ENCODE assay signal across 15 cellular contexts in the genomic region with DNA sequence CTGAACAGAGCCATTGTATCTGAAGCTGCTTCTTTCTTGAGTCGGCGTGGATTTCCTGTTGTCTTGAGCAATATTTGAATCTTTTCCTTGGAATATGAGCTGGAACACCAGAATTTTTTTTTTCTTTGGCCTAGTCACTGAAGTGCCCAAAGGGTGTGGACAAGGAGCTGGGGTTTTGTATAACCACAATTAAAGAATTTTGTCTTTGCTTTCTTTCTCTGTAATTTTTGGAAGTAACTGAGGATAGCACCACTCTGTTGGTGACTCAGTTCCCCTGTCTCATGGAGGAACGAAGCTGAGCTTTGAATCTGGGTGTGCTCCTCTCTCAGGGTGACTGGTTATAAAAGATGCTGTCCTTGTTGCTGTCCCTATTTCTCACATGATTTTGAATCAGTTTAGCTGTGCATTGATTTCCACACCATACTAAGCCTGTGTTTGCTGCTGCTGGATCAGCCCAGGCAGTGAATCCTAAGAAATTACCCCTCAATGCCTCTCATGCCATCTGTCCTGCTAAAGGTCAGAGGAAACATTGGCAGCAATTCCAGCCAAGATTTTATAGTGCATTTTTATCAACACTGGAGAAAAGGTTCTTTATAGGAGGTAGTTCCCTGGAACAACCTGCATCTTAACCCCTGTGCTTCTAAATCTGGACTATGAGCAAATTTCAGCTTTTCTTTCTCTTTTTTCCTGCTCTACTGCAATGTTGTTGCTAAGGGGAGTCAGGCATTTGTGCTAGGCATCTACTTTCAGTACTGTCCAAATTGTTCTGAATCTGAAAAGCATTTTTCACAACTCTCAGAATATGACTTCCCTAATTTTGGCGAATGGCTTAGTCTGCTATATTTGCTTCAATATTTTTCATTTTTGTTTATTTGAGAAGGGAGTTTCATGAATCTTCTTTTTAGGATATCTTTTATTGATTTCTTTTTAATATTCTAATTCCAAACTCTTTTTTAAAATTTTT.
DNase-seq lines count a peak whose midpoint lies in the region; TF ChIP-seq lines count a peak whose summit lies in the region.
"Had no signal": no experiment of that assay in that cellular context is flagged by ENCODE, and none has a peak within 500 bp of the region (broad histone marks: within the 10 kb centered on the region; RNA-seq: fewer than 3 reads in every experiment).

No MANE protein-coding gene starts in this region.

- H3K36me3 ChIP-seq in left ventricle myocardium inferior, result no peaks in the 10 kb centered on the region
- H3K36me3 ChIP-seq in skeletal muscle tissue (ENCODE audit: control insufficient read depth in 3 of 3, insufficient read depth in 3 of 3, low read length in 3 of 3), result no peaks in the 10 kb centered on the region
- H3K36me3 ChIP-seq: SJCRH30 had no signal

- intact Hi-C loops in left ventricle myocardium inferior (cut with micrococcal nuclease) (loop anchor here (10.0 kb wide), 1 partner anchor 151 kb away; no protein-coding TSS in a partner anchor), posterior cingulate gyrus (cut with DNase I) (no loop called here)

- no peak overlapping the region for H3K4me3 ChIP-seq in left ventricle myocardium inferior
- H3K4me3 ChIP-seq in skeletal muscle tissue (ENCODE audit: low read length in 3 of 3), result peak overlapping the region in 1 of 3 donors; percentile 1
- H3K4me3 ChIP-seq: SJCRH30 had no signal

- TF ChIP-seq CTCF in VCaP (conservative IDR thresholded peaks at IDR 0.05), result no peak
- TF ChIP-seq CTCF in left ventricle myocardium inferior (IDR thresholded peaks at IDR 0.05; ENCODE audit: borderline replicate concordance), result no peak

- DNase-seq in LHCN-M2 (ENCODE audit: low read depth) (peak; percentile 44), left ventricle myocardium inferior (no peak), NCI-H2227 (lab: John Stamatoyannopoulos, UW; ENCODE audit: unreplicated experiment) (no peak), hepatic stellate cell (ENCODE audit: low spot score) (no peak), posterior cingulate gyrus (no peak)
- no peak for DNase-seq in stimulated activated CD4-positive, alpha-beta T cell treated with anti-CD3 and anti-CD28 coated beads, Interleukin-1b, Interleukin-23, amount 100 ng/mL, for 48 hours
- DNase-seq: activated CD4-positive, CD25-positive, alpha-beta regulatory T cell; activated T-cell treated with anti-CD3 and anti-CD28 coated beads, Interleukin-2, amount 50 U/mL, for 24 hours; CD4-positive, alpha-beta memory T cell; erythroblast; NCI-H345; SJCRH30; stimulated activated naive B cell treated with anti-CD40 and anti-IgM and Interleukin-4, amounts not matched to agents 10 μg/mL and 1 μg/mL and 100 μg/mL, for 72 hours had no signal

- H3K4me1 ChIP-seq in left ventricle myocardium inferior (peaks cover 52% of the 10 kb centered on the region), skeletal muscle tissue (ENCODE audit: control insufficient read depth in 3 of 3, insufficient read depth in 3 of 3, low read length in 3 of 3) (peaks cover 21 to 33% (median 26%) of the 10 kb centered on the region in 3 donors)
- H3K4me1 ChIP-seq: SJCRH30 had no signal

- H3K9me3 ChIP-seq in left ventricle myocardium inferior (replicated peaks) (no peaks in the 10 kb centered on the region), skeletal muscle tissue (ENCODE audit: control insufficient read depth in 3 of 3, low read length in 3 of 3) (no peaks in the 10 kb centered on the region)
- H3K9me3 ChIP-seq: SJCRH30 had no signal

- H3K27ac ChIP-seq in VCaP (peak overlapping the region; percentile 48), left ventricle myocardium inferior (replicated peaks) (peak overlapping the region; percentile 54), skeletal muscle tissue (ENCODE audit: low read depth, low read length) (peak overlapping the region; percentile 70)
- H3K27ac ChIP-seq: SJCRH30 had no signal

- H3K27me3 ChIP-seq in left ventricle myocardium inferior (ENCODE audit: low read depth) (no peaks in the 10 kb centered on the region), skeletal muscle tissue (ENCODE audit: control insufficient read depth in 3 of 3, insufficient read depth in 3 of 3, low read length in 3 of 3) (no peaks in the 10 kb centered on the region)
- H3K27me3 ChIP-seq: SJCRH30 had no signal

- H3K9ac ChIP-seq in skeletal muscle tissue (ENCODE audit: low read depth in 1 of 3, low read length in 3 of 3), result peak overlapping the region in 1 of 3 donors; percentile 36
